ENCODE assay signal across 14 cellular contexts in genomic region chr12:56450241-56450640, GRCh38. TPM values are rescaled to one million over a fixed set of nuclear protein-coding genes. Genes with fewer than 3 reads are reported as not detected.
A peak's percentile ranks its signal among the peaks of the same experiment; 100 is the strongest.
DNase-seq lines count a peak whose midpoint lies in the region; ATAC-seq and TF ChIP-seq lines count a peak whose summit lies in the region.
"Had no signal": no experiment of that assay in that cellular context is flagged by ENCODE, and none has a peak within 500 bp of the region (broad histone marks: within the 10 kb centered on the region; RNA-seq: fewer than 3 reads in every experiment).

No MANE protein-coding gene starts in this region.

- no TSS peak for BruUV-seq in IMR-90 (replicated peaks; lab: Mats Ljungman, UMichigan)

- H3K14ac ChIP-seq in IMR-90 (replicated peaks; ENCODE audit: low read depth, low read length): no peak overlapping the region

- no peaks in the 10 kb centered on the region for H3K36me3 ChIP-seq in IMR-90 (ENCODE audit: control insufficient read depth, insufficient read depth, low read length)
- H3K36me3 ChIP-seq in naive thymus-derived CD4-positive, alpha-beta T cell (ENCODE audit: control insufficient read depth in 2 of 3, insufficient read depth in 3 of 3, low read length in 3 of 3): no peaks in the 10 kb centered on the region

- peaks cover 3% of the 10 kb centered on the region for H3K36me3 Mint-ChIP-seq in activated B cell treated with CpG ODN at 0.5 μM for 24 hours (ENCODE audit: low read depth)
- H3K36me3 Mint-ChIP-seq in naive thymus-derived CD4-positive, alpha-beta T cell: peaks cover 0 to 4% (median 0%) of the 10 kb centered on the region in 5 donors

- no peak overlapping the region for H2BK120ac ChIP-seq in IMR-90 (ENCODE audit: low read depth, low read length)

- DNase-seq in NCI-H1092 treated with DMSO at 0.1 percent for 48 hours (lab: John Stamatoyannopoulos, UW): peak; percentile 36
- DNase-seq in NCI-H1092 (lab: John Stamatoyannopoulos, UW): no peak
- no peak for DNase-seq in IMR-90
- DNase-seq in activated B cell treated with CpG ODN at 0.5 μM for 24 hours: no peak
- no peak for DNase-seq in naive thymus-derived CD4-positive, alpha-beta T cell
- DNase-seq in NK-92 (lab: John Stamatoyannopoulos, UW; ENCODE audit: unreplicated experiment): no peak
- DNase-seq: 8988T, body of pancreas, EL, NCI-H1694 had no signal

- peak overlapping the region; percentile 13; the same call in 1 of the 2 replicates for H3K4ac ChIP-seq in IMR-90 (ENCODE audit: low read depth, low read length)

- H3K27me3 ChIP-seq in IMR-90 (ENCODE audit: control insufficient read depth, insufficient read depth, low read length): peaks cover 15% of the 10 kb centered on the region
- H3K27me3 ChIP-seq in naive thymus-derived CD4-positive, alpha-beta T cell (ENCODE audit: control insufficient read depth in 2 of 2, insufficient read depth in 2 of 2, low read length in 2 of 2): no peaks in the 10 kb centered on the region
- H3K27me3 ChIP-seq: body of pancreas had no signal

- 100% methylated on average over 2 of the region's 3 CpGs; no CpG with 5 or more reads in 1 of the 2 experiments for WGBS in IMR-90 (ENCODE audit: extremely low coverage in 2 of 2, insufficient read length in 1 of 2), 2 experiments

- H3K4me1 ChIP-seq in IMR-90 (ENCODE audit: control insufficient read depth, insufficient read depth, low read length): no peaks in the 10 kb centered on the region
- peaks cover 0 to 7% of the 10 kb centered on the region in 2 donors for H3K4me1 ChIP-seq in naive thymus-derived CD4-positive, alpha-beta T cell (ENCODE audit: control insufficient read depth in 2 of 2, insufficient read depth in 2 of 2, low read length in 2 of 2)

- no peak overlapping the region for H3K27ac ChIP-seq in IMR-90 (ENCODE audit: insufficient read depth, low read length)
- H3K27ac ChIP-seq in naive thymus-derived CD4-positive, alpha-beta T cell (ENCODE audit: low read depth, low read length): no peak overlapping the region

- no peaks in the 10 kb centered on the region for H3K9me3 Mint-ChIP-seq in activated B cell treated with CpG ODN at 0.5 μM for 24 hours
- H3K9me3 Mint-ChIP-seq in naive thymus-derived CD4-positive, alpha-beta T cell: no peaks in the 10 kb centered on the region

- no peak for TF ChIP-seq RAD21 in IMR-90 (IDR thresholded peaks at IDR 0.05; ENCODE audit: low read length)

- no peak overlapping the region for H3K23ac ChIP-seq in IMR-90 (ENCODE audit: low read depth, low read length)

- intact Hi-C loops in IMR-90 (cut with micrococcal nuclease): no loop called here
- intact Hi-C loops in activated B cell treated with CpG ODN at 0.5 μM for 24 hours (cut with micrococcal nuclease): no loop called here
- intact Hi-C loops in naive thymus-derived CD4-positive, alpha-beta T cell (cut with micrococcal nuclease): no loop called here

- no peaks in the 10 kb centered on the region for H4K20me1 ChIP-seq in IMR-90 (ENCODE audit: insufficient read depth, low read length)

- peak overlapping the region; percentile 86 to 97 for H4K8ac ChIP-seq in IMR-90 (ENCODE audit: low read depth in 2 of 2, low read length in 2 of 2)

- dilution Hi-C loops in IMR-90 (cut with HindIII; ENCODE audit: low sequenced_read_pairs, unreplicated experiment): no loop called here

- H3K27ac Mint-ChIP-seq in activated B cell treated with CpG ODN at 0.5 μM for 24 hours: peak overlapping the region; percentile 97
- H3K27ac Mint-ChIP-seq in naive thymus-derived CD4-positive, alpha-beta T cell: peak overlapping the region in 6 of 9 donors; percentile 86 to 98 (median 94)

- TF ChIP-seq CTCF in IMR-90 (conservative IDR thresholded peaks at IDR 0.05; ENCODE audit: low read depth, low read length): no peak
- TF ChIP-seq CTCF in activated B cell treated with CpG ODN at 0.5 μM for 24 hours (IDR thresholded peaks at IDR 0.05): no peak

- H2AFZ ChIP-seq in IMR-90 (replicated peaks; ENCODE audit: low read length, poor library complexity): no peak overlapping the region

- no peaks in the 10 kb centered on the region for H3K9me3 ChIP-seq in IMR-90 (ENCODE audit: control insufficient read depth, insufficient read depth, low read length)
- no peaks in the 10 kb centered on the region for H3K9me3 ChIP-seq in naive thymus-derived CD4-positive, alpha-beta T cell (ENCODE audit: control insufficient read depth in 2 of 3, low read length in 3 of 3)
- H3K9me3 ChIP-seq: body of pancreas had no signal

- H3K79me1 ChIP-seq in IMR-90 (ENCODE audit: low read depth in 1 of 2, low read length in 2 of 2): peaks cover 10 to 13% of the 10 kb centered on the region in 2 experiments

- in situ Hi-C loops in IMR-90 (cut with MboI; ENCODE audit: low sequenced_read_pairs): no loop called here

- no peak for ATAC-seq in IMR-90 (ENCODE audit: low read depth)
- no peak for ATAC-seq in activated B cell treated with CpG ODN at 0.5 μM for 24 hours (ENCODE audit: low read depth)
- no peak for ATAC-seq in naive thymus-derived CD4-positive, alpha-beta T cell
- ATAC-seq in HG02884 (IDR thresholded peaks at IDR 0.05; ENCODE audit: unreplicated experiment): no peak
- ATAC-seq in GM21723 (IDR thresholded peaks at IDR 0.05; ENCODE audit: unreplicated experiment): no peak
- ATAC-seq: body of pancreas had no signal

- no peak overlapping the region for H3K56ac ChIP-seq in IMR-90 (ENCODE audit: extremely low read depth, insufficient read depth, low read length)

- H4K91ac ChIP-seq in IMR-90 (ENCODE audit: insufficient read depth, low read depth, low read length): no peak overlapping the region

- CTCF ChIA-PET in IMR-90 (lab: Yijun Ruan, JAX) (interaction anchor here (0.6 to 1.9 kb wide), 3 partner anchors 14 to 252 kb away, joined by 3 to 8 read pairs (median 4); no protein-coding TSS in a partner anchor), activated B cell treated with CpG ODN at 0.5 μM for 24 hours (lab: Charles Lee) (interaction anchor here (1.2 to 4.4 kb wide), 2 partner anchors 14 to 90 kb away, joined by 8 to 27 read pairs; partner anchors contain the start of gene STAT2)
- CTCF ChIA-PET in naive thymus-derived CD4-positive, alpha-beta T cell (lab: Charles Lee): interaction anchor here (0.6 to 4.1 kb wide), 6 partner anchors 12 to 427 kb away, joined by 3 to 22 read pairs (median 4); partner anchors contain the start of genes CNPY2, COQ10A and STAT2

- H3K9ac ChIP-seq in IMR-90 (ENCODE audit: low read depth, low read length): no peak overlapping the region

- no peak for TF ChIP-seq POLR2A in IMR-90 (IDR thresholded peaks at IDR 0.05; ENCODE audit: low read depth, low read length)

- no peak overlapping the region for H4K5ac ChIP-seq in IMR-90 (ENCODE audit: low read depth, low read length)

- H3K9me1 ChIP-seq in IMR-90 (ENCODE audit: insufficient read depth, low read length): no peaks in the 10 kb centered on the region

- H3K18ac ChIP-seq in IMR-90 (ENCODE audit: low read depth, low read length): no peak overlapping the region

- 0 out of 2 replicates have a peak overlapping the region, but pooled peaks have one; percentile 5 for H2AK5ac ChIP-seq in IMR-90 (ENCODE audit: low read depth, low read length)

- no peak overlapping the region for H2BK5ac ChIP-seq in IMR-90 (ENCODE audit: low read depth, low read length, poor library complexity, severe bottlenecking)

- no peaks in the 10 kb centered on the region for H3K27me3 Mint-ChIP-seq in activated B cell treated with CpG ODN at 0.5 μM for 24 hours
- no peaks in the 10 kb centered on the region for H3K27me3 Mint-ChIP-seq in naive thymus-derived CD4-positive, alpha-beta T cell

- POLR2A ChIA-PET in IMR-90 (lab: Charles Lee; ENCODE audit: unreplicated experiment) (no interaction called here), activated B cell treated with CpG ODN at 0.5 μM for 24 hours (lab: Charles Lee) (interaction anchor here (0.6 to 3.7 kb wide), 12 partner anchors 9 to 261 kb away, joined by 3 to 85 read pairs (median 16); partner anchors contain the start of genes APOF, CNPY2, GLS2 and IL23A)
- POLR2A ChIA-PET in naive thymus-derived CD4-positive, alpha-beta T cell (lab: Charles Lee): interaction anchor here (1.0 to 3.8 kb wide), 6 partner anchors 14 to 334 kb away, joined by 4 to 20 read pairs (median 18); partner anchors contain the start of genes CNPY2, IL23A, RPL41 and STAT2

- no peak overlapping the region for H3K4me2 ChIP-seq in IMR-90 (ENCODE audit: low read depth, low read length)

- peak overlapping the region; percentile 94 for H3K4me3 Mint-ChIP-seq in activated B cell treated with CpG ODN at 0.5 μM for 24 hours
- H3K4me3 Mint-ChIP-seq in naive thymus-derived CD4-positive, alpha-beta T cell: peak overlapping the region in 9 of 10 donors; percentile 77 to 94 (median 92)

- H2BK20ac ChIP-seq in IMR-90 (ENCODE audit: low read depth, low read length): no peak overlapping the region

- no peak overlapping the region for H2BK15ac ChIP-seq in IMR-90 (ENCODE audit: low read depth, low read length)

- no peak overlapping the region for H2AK9ac ChIP-seq in IMR-90 (replicated peaks; ENCODE audit: low read depth, low read length, poor library complexity)

- peaks cover 19% of the 10 kb centered on the region for H3K4me1 Mint-ChIP-seq in activated B cell treated with CpG ODN at 0.5 μM for 24 hours
- H3K4me1 Mint-ChIP-seq in naive thymus-derived CD4-positive, alpha-beta T cell: peaks cover 9 to 29% (median 24%) of the 10 kb centered on the region in 7 donors

- H3K4me3 ChIP-seq in IMR-90 (ENCODE audit: insufficient read depth, low read depth, low read length): no peak overlapping the region
- no peak overlapping the region for H3K4me3 ChIP-seq in naive thymus-derived CD4-positive, alpha-beta T cell (ENCODE audit: low read length)
- H3K4me3 ChIP-seq: body of pancreas had no signal

RNA-seq across cellular contexts. Expression of gene TIMELESS, which starts 1.0 kb away (rescaled TPM):
- total RNA-seq in IMR-90 (2012; rRNA removed): 9.4 and 10.4 TPM in 2 replicates
- 6.0 and 7.3 TPM in 2 replicates for polyA plus RNA-seq in IMR-90 (2012; rRNA removed)
- 1.8 and 3.2 TPM in 2 replicates for polyA plus RNA-seq in IMR-90 (2012; cell fraction: cytosol; rRNA removed)
- 6.3 and 10.0 TPM in 2 replicates for polyA plus RNA-seq in IMR-90 (2012; cell fraction: nucleus; rRNA removed; ENCODE audit: low replicate concordance)
- 31.8 and 35.0 TPM in 2 replicates for total RNA-seq in activated B cell treated with CpG ODN at 0.5 μM for 24 hours
- total RNA-seq in naive thymus-derived CD4-positive, alpha-beta T cell: 10 to 100 TPM in 1 of 5 experiments, 1 to 10 TPM in 4; 4.4 to 42.3 (median 5.4) TPM
- polyA plus RNA-seq in naive thymus-derived CD4-positive, alpha-beta T cell: 1 to 10 TPM; 2.7 to 3.3 TPM

RNA-seq across cellular contexts. Expression of gene MIP, which starts 4.2 kb away (rescaled TPM):
- total RNA-seq in IMR-90 (2012; rRNA removed) (not detected in 2 replicates), activated B cell treated with CpG ODN at 0.5 μM for 24 hours (not detected in 2 replicates)
- not detected in 2 replicates for polyA plus RNA-seq in IMR-90 (2012; rRNA removed)
- 0.16 TPM in 1 of 2 replicates, not detected in the other for polyA plus RNA-seq in IMR-90 (2012; cell fraction: cytosol; rRNA removed)
- not detected in 2 replicates for polyA plus RNA-seq in IMR-90 (2012; cell fraction: nucleus; rRNA removed; ENCODE audit: low replicate concordance)
- total RNA-seq in naive thymus-derived CD4-positive, alpha-beta T cell: not detected
- not detected for polyA plus RNA-seq in naive thymus-derived CD4-positive, alpha-beta T cell
- total RNA-seq: body of pancreas, epithelial cell of proximal tubule, SK-MEL-5 had no signal

RNA-seq across cellular contexts. Expression of gene SPRYD4, which starts 18.1 kb away (rescaled TPM):
- total RNA-seq in IMR-90 (2012; rRNA removed) (1.4 and 1.8 TPM in 2 replicates), activated B cell treated with CpG ODN at 0.5 μM for 24 hours (5.8 and 7.5 TPM in 2 replicates)
- 1.7 TPM in 2 replicates for polyA plus RNA-seq in IMR-90 (2012; rRNA removed)
- polyA plus RNA-seq in IMR-90 (2012; cell fraction: cytosol; rRNA removed): 1.2 and 1.4 TPM in 2 replicates
- polyA plus RNA-seq in IMR-90 (2012; cell fraction: nucleus; rRNA removed; ENCODE audit: low replicate concordance): 2.0 and 4.2 TPM in 2 replicates
- total RNA-seq in naive thymus-derived CD4-positive, alpha-beta T cell: 1 to 10 TPM; 5.2 to 7.5 (median 7.2) TPM
- 1 to 10 TPM; 1.1 to 1.4 TPM for polyA plus RNA-seq in naive thymus-derived CD4-positive, alpha-beta T cell

RNA-seq across cellular contexts. Expression of gene GLS2, which starts 37.7 kb away (rescaled TPM):
- total RNA-seq in IMR-90 (2012; rRNA removed) (under 0.01 and 0.36 TPM in 2 replicates), activated B cell treated with CpG ODN at 0.5 μM for 24 hours (2.6 and 3.5 TPM in 2 replicates)
- polyA plus RNA-seq in IMR-90 (2012; rRNA removed): 0.21 and 0.40 TPM in 2 replicates
- polyA plus RNA-seq in IMR-90 (2012; cell fraction: cytosol; rRNA removed): 0.08 and 0.20 TPM in 2 replicates
- polyA plus RNA-seq in IMR-90 (2012; cell fraction: nucleus; rRNA removed; ENCODE audit: low replicate concordance): 0.45 and 0.94 TPM in 2 replicates
- 10 to 100 TPM in 1 of 5 experiments, 1 to 10 TPM in 3, under 1 TPM in 1; 0.94 to 10.2 (median 3.0) TPM for total RNA-seq in naive thymus-derived CD4-positive, alpha-beta T cell
- 1 to 10 TPM; 5.9 to 6.8 TPM for polyA plus RNA-seq in naive thymus-derived CD4-positive, alpha-beta T cell
- total RNA-seq: SK-MEL-5 had no signal
